Comparison of ENCODE assay signal across 1 cellular context in genomic region chr19:10839071-10840050, GRCh38.
TF ChIP-seq lines count a peak whose summit lies in the region.

No MANE protein-coding gene starts in this region.

TF ChIP-seq in HepG2, 621 proteins besides CTCF, POLR2A, EP300 and RAD21:
- no peak for TF ChIP-seq HES4 (CRISPR knock-in tag; IDR thresholded peaks at IDR 0.05; ENCODE audit: borderline replicate concordance)
- TF ChIP-seq PAWR (CRISPR knock-in tag; IDR thresholded peaks at IDR 0.05; ENCODE audit: borderline replicate concordance), result no peak
- TF ChIP-seq ZNF460 (CRISPR knock-in tag; IDR thresholded peaks at IDR 0.05; ENCODE audit: borderline replicate concordance), result peak; percentile 56
- peak; percentile 44; the same call in 1 of the 2 replicates for TF ChIP-seq THAP9 (CRISPR knock-in tag; IDR thresholded peaks at IDR 0.05; ENCODE audit: borderline replicate concordance)
